Comparison of ENCODE assay signal across 8 cellular contexts in the genomic region with DNA sequence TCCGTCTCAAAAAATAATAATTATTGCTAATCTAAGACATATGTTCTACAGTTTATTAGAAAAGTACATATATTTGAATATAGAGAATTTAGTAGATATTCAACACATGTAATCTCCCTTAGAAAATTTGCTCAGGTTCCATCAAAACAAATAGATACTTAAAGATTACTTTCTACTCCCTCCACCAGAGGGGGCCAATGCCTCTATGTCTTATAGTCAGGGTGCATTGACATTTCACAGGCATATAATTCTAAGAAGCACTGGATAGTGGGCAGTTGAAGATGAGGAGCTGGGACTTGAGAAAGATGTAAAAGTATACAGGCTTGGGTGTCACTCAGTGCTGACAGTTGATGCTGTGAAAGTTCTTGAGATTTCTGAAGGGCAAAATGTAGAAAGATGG.
DNase-seq lines count a peak whose midpoint lies in the region; ATAC-seq and TF ChIP-seq lines count a peak whose summit lies in the region.

No MANE protein-coding gene starts in this region.

- no peaks in the 10 kb centered on the region for H3K79me1 ChIP-seq in trophoblast cell (ENCODE audit: low read length)

- H4K91ac ChIP-seq in trophoblast cell (ENCODE audit: low read depth, low read length), result no peak overlapping the region

- H3K79me2 ChIP-seq in trophoblast cell (ENCODE audit: control insufficient read depth, insufficient read depth, low read length, poor library complexity), result no peaks in the 10 kb centered on the region

- no peak overlapping the region for H4K12ac ChIP-seq in trophoblast cell (ENCODE audit: low read depth, low read length)

- DNase-seq in NCI-H510A treated with DMSO at 0.1 percent for 48 hours (lab: John Stamatoyannopoulos, UW), result peak; percentile 3
- no peak for DNase-seq in NCI-H510A (lab: John Stamatoyannopoulos, UW)
- DNase-seq in brain microvascular endothelial cell, result peak; percentile 9
- peak; percentile 6 to 61 for DNase-seq in trophoblast cell
- DNase-seq in natural killer cell, result no peak
- no peak for DNase-seq in heart left ventricle
- DNase-seq in T-helper 17 cell, result no peak

- H3K23ac ChIP-seq in trophoblast cell (ENCODE audit: low read length), result no peak overlapping the region

- H3K4me1 Mint-ChIP-seq in natural killer cell (no peaks in the 10 kb centered on the region), T-helper 17 cell (no peaks in the 10 kb centered on the region)

- H2BK120ac ChIP-seq in trophoblast cell (ENCODE audit: insufficient read depth, low read length, poor library complexity), result no peak overlapping the region

- H3K4me1 ChIP-seq in trophoblast cell (ENCODE audit: control insufficient read depth in 1 of 2, insufficient read depth in 2 of 2, low read length in 2 of 2), result no peaks in the 10 kb centered on the region
- H3K4me1 ChIP-seq in heart left ventricle, result no peaks in the 10 kb centered on the region

- H3K18ac ChIP-seq in trophoblast cell (ENCODE audit: low read length), result no peak overlapping the region

- ATAC-seq in natural killer cell (no peak), heart left ventricle (no peak), T-helper 17 cell (no peak)

- peak; percentile 44; the same call in 1 of the 2 replicates for TF ChIP-seq CTCF in LNCAP (IDR thresholded peaks at IDR 0.05)
- TF ChIP-seq CTCF in brain microvascular endothelial cell (IDR thresholded peaks at IDR 0.05; ENCODE audit: low read depth, low read length, missing control alignments), result peak; percentile 4
- TF ChIP-seq CTCF in natural killer cell (IDR thresholded peaks at IDR 0.05), result no peak
- peak in 5 of 12 donors; percentile 16 to 34 (median 21) for TF ChIP-seq CTCF in heart left ventricle (IDR thresholded peaks at IDR 0.05)

- H3K9me3 ChIP-seq in trophoblast cell (ENCODE audit: insufficient read depth, low read depth, low read length), result no peaks in the 10 kb centered on the region
- H3K9me3 ChIP-seq in heart left ventricle, result peaks cover 0 to 9% (median 0%) of the 10 kb centered on the region in 12 donors
- no peaks in the 10 kb centered on the region for H3K9me3 ChIP-seq in T-helper 17 cell (ENCODE audit: control insufficient read depth, low read length, poor library complexity, severe bottlenecking)

- H3K36me3 ChIP-seq in brain microvascular endothelial cell (replicated peaks) (no peaks in the 10 kb centered on the region), trophoblast cell (ENCODE audit: control insufficient read depth in 1 of 2, insufficient read depth in 2 of 2, low read length in 2 of 2) (no peaks in the 10 kb centered on the region), heart left ventricle (no peaks in the 10 kb centered on the region)

- H3K4me3 Mint-ChIP-seq in natural killer cell (no peak overlapping the region), T-helper 17 cell (no peak overlapping the region)

- H3K4me2 ChIP-seq in trophoblast cell (ENCODE audit: low read length), result no peak overlapping the region

- no peak overlapping the region for H4K8ac ChIP-seq in trophoblast cell (ENCODE audit: low read depth, low read length)

- H3K27ac Mint-ChIP-seq in natural killer cell (no peak overlapping the region), T-helper 17 cell (no peak overlapping the region)

- H3K9ac ChIP-seq in trophoblast cell (ENCODE audit: low read length), result no peak overlapping the region

- intact Hi-C loops in natural killer cell (cut with micrococcal nuclease) (no loop called here), heart left ventricle (cut with DNase I) (no loop called here)

- H3K9me3 Mint-ChIP-seq in natural killer cell, result peaks cover 0 to 4% of the 10 kb centered on the region in 2 donors

- H3K4me3 ChIP-seq in brain microvascular endothelial cell (ENCODE audit: low read depth, low read length) (no peak overlapping the region), trophoblast cell (ENCODE audit: low read depth, low read length) (no peak overlapping the region), heart left ventricle (no peak overlapping the region)

- H3K27me3 ChIP-seq in brain microvascular endothelial cell (replicated peaks) (no peaks in the 10 kb centered on the region), trophoblast cell (ENCODE audit: insufficient read depth, low read length) (no peaks in the 10 kb centered on the region), heart left ventricle (no peaks in the 10 kb centered on the region)

- H3K27ac ChIP-seq in brain microvascular endothelial cell, result no peak overlapping the region
- no peak overlapping the region for H3K27ac ChIP-seq in trophoblast cell (ENCODE audit: low read depth, low read length)
- no peak overlapping the region for H3K27ac ChIP-seq in heart left ventricle

- H2BK12ac ChIP-seq in trophoblast cell (ENCODE audit: low read length), result no peak overlapping the region

- no peak overlapping the region for H2AFZ ChIP-seq in trophoblast cell (ENCODE audit: insufficient read depth, low read length, poor library complexity)

- no peak overlapping the region for H2BK5ac ChIP-seq in trophoblast cell (ENCODE audit: low read depth, low read length, poor library complexity)

- no peak overlapping the region for H3K4ac ChIP-seq in trophoblast cell (ENCODE audit: low read depth, low read length)

- WGBS in trophoblast cell (ENCODE audit: extremely low coverage, insufficient coverage, insufficient read length), result no CpG with 5 or more reads among the region's 1 CpG
- WGBS in heart left ventricle, 4 donors, result 39 to 63% (median 42%) methylated on average over 1 of the region's 1 CpG

- no peak overlapping the region for H2AK5ac ChIP-seq in trophoblast cell (ENCODE audit: low read length)

- H3K14ac ChIP-seq in trophoblast cell (ENCODE audit: low read length), result no peak overlapping the region

- TF ChIP-seq POLR2A in heart left ventricle (IDR thresholded peaks at IDR 0.05), result no peak

- H3K27me3 Mint-ChIP-seq in natural killer cell (ENCODE audit: low read depth in 2 of 2), result no peaks in the 10 kb centered on the region
- no peaks in the 10 kb centered on the region for H3K27me3 Mint-ChIP-seq in T-helper 17 cell

- H3K36me3 Mint-ChIP-seq in natural killer cell, result no peaks in the 10 kb centered on the region
- no peaks in the 10 kb centered on the region for H3K36me3 Mint-ChIP-seq in T-helper 17 cell (ENCODE audit: low read depth)

- in situ Hi-C loops in brain microvascular endothelial cell (cut with HindIII; ENCODE audit: low pct_ligation_motif_present, low sequenced_read_pairs), result no loop called here

Comparison
In these comparisons a context has a peak if more than half of its experiments do, and no peak if none do; other contexts are left out.
1. DNase-seq: peak in NCI-H510A treated with DMSO at 0.1 percent for 48 hours (single experiment), brain microvascular endothelial cell (single experiment) and trophoblast cell (2 of 2); none in NCI-H510A (single experiment), natural killer cell (single experiment), heart left ventricle (0 of 5) and T-helper 17 cell (0 of 3).